In genomic region chr3:167380004-167380689, GRCh38 we compare ENCODE assay signal across 8 cellular contexts. TPM values are rescaled to one million over a fixed set of nuclear protein-coding genes. Genes with fewer than 3 reads are reported as not detected.
DNase-seq lines count a peak whose midpoint lies in the region; ATAC-seq and TF ChIP-seq lines count a peak whose summit lies in the region.

Gene ZBBX (minus strand): TSS chr3:167380297. CDS start chr3:167372901, 7,396 bp downstream.

- DNase-seq in AG09319 (ENCODE audit: extremely low read depth, low read depth) (peak; percentile 11), GM19238 (ENCODE audit: insufficient read length, low spot score) (peak; percentile 6), NCI-H460 (ENCODE audit: extremely low read depth, low read depth) (peak; percentile 72), colonic mucosa (peak; percentile 89), left kidney (ENCODE audit: low read depth, low spot score) (peak; percentile 97)
- peak; percentile 76 to 77 for DNase-seq in activated CD4-positive, alpha-beta T cell treated with anti-CD3 and anti-CD28 coated beads for 24 hours (ENCODE audit: low read depth in 2 of 2)
- peak; percentile 86 to 87 for DNase-seq in stimulated activated CD4-positive, alpha-beta T cell treated with anti-CD3 and anti-CD28 coated beads, Interleukin-2, amount 100 ng/mL, for 24 hours

- H3K27me3 ChIP-seq in colonic mucosa = no peaks in the 10 kb centered on the region

- TF ChIP-seq CTCF in AG09319 (IDR thresholded peaks at IDR 0.05; ENCODE audit: low read depth, low read length) = peak; percentile 90
- peak; percentile 85 for TF ChIP-seq CTCF in colonic mucosa (IDR thresholded peaks at IDR 0.05)

- H3K4me1 ChIP-seq in colonic mucosa = no peaks in the 10 kb centered on the region

- intact Hi-C loops in colonic mucosa (cut with DNase I) = loop anchor here (5.0 kb wide), 1 partner anchor 502 kb away; no protein-coding TSS in a partner anchor

- peak within 1 kb of the TSS in 1 of 2 donors; percentile 30 for H3K9ac ChIP-seq in colonic mucosa (ENCODE audit: low read depth in 2 of 2, low read length in 2 of 2)

- H3K36me3 ChIP-seq in colonic mucosa = no peaks in the 10 kb centered on the region

- peak; percentile 100 for ATAC-seq in HG03432 (IDR thresholded peaks at IDR 0.05; ENCODE audit: unreplicated experiment)

- no peaks in the 10 kb centered on the region for H3K9me3 ChIP-seq in colonic mucosa

- no peak within 1 kb of the TSS for H3K27ac ChIP-seq in colonic mucosa

- peak within 1 kb of the TSS; percentile 22 for H3K4me3 ChIP-seq in colonic mucosa

RNA-seq across cellular contexts. Expression of gene ZBBX, which starts in this region (rescaled TPM):
- total RNA-seq in NCI-H460 (2014; rRNA removed; shearing (Covaris generic)) = 0.05 TPM in 1 of 2 replicates, not detected in the other
- polyA plus RNA-seq in NCI-H460 (2014; cell fraction: nucleus; rRNA removed) = not detected in 2 replicates
- total RNA-seq in colonic mucosa = not detected

Comparison
In these comparisons a context has a peak if more than half of its experiments do, and no peak if none do; other contexts are left out.
1. Peak in DNase-seq in NCI-H460; RNA of the gene not detected or under 1 TPM.
2. Peak in DNase-seq and H3K4me3 ChIP-seq in colonic mucosa; RNA of the gene not detected or under 1 TPM.
3. DNase-seq: peak in every context shown above with its lines; median percentile 97 in left kidney; 89 in colonic mucosa; 86 in stimulated activated CD4-positive, alpha-beta T cell treated with anti-CD3 and anti-CD28 coated beads, Interleukin-2, amount 100 ng/mL, for 24 hours; 76 in activated CD4-positive, alpha-beta T cell treated with anti-CD3 and anti-CD28 coated beads for 24 hours; 72 in NCI-H460; 11 in AG09319; 6 in GM19238.